ENCODE assay signal across 10 cellular contexts in the genomic region with DNA sequence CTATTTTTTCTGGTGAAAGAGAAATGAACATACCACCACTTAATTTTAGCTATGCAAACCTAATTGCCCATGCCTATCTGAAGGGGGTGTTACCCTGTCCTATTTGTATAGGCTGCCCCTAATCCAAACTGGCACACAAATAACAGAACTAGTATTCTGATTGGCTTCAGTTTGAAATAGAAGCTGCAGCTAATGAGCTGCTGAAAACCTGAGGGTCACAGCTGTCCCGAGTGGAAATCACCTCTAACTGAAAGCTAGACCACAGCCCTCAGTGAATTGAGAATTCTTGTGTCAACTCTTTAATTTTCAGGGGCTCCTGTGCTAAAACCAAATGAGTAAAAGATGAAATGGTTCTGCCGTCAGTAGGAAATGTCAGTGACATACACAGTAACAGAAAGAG. TPM values are rescaled to one million over a fixed set of nuclear protein-coding genes. Genes with fewer than 3 reads are reported as not detected.
DNase-seq lines count a peak whose midpoint lies in the region; ATAC-seq and FAIRE-seq lines count a peak whose summit lies in the region.
"Had no signal": no experiment of that assay in that cellular context is flagged by ENCODE, and none has a peak within 500 bp of the region (broad histone marks: within the 10 kb centered on the region; RNA-seq: fewer than 3 reads in every experiment).

No MANE protein-coding gene starts in this region.

- H3K9me3 Mint-ChIP-seq in activated naive CD8-positive, alpha-beta T cell treated with anti-CD3 and anti-CD28 coated beads for 36 hours = peaks cover 9% of the 10 kb centered on the region
- peaks cover 8% of the 10 kb centered on the region for H3K9me3 Mint-ChIP-seq in activated T-cell treated with anti-CD3 and anti-CD28 coated beads, Interleukin-2, amount 50 U/mL, for 24 hours
- peaks cover 10% of the 10 kb centered on the region for H3K9me3 Mint-ChIP-seq in activated T-helper 2 cell treated with anti-CD3 and anti-CD28 coated beads, Interferon-gamma antibody, Interleukin-2, Interleukin-4, amounts not matched to agents 10 μg/mL and 5 μg/mL and 100 μg/mL, durations not matched to agents 14 hours and 24 hours and 36 hours

- H3K4me1 Mint-ChIP-seq in activated naive CD8-positive, alpha-beta T cell treated with anti-CD3 and anti-CD28 coated beads for 36 hours = peaks cover 38% of the 10 kb centered on the region
- H3K4me1 Mint-ChIP-seq in activated T-cell treated with anti-CD3 and anti-CD28 coated beads, Interleukin-2, amount 50 U/mL, for 24 hours (ENCODE audit: low read depth) = peaks cover 25% of the 10 kb centered on the region
- peaks cover 16% of the 10 kb centered on the region for H3K4me1 Mint-ChIP-seq in activated T-helper 2 cell treated with anti-CD3 and anti-CD28 coated beads, Interferon-gamma antibody, Interleukin-2, Interleukin-4, amounts not matched to agents 10 μg/mL and 5 μg/mL and 100 μg/mL, durations not matched to agents 14 hours and 24 hours and 36 hours (ENCODE audit: low read depth)

- intact Hi-C loops in activated T-helper 2 cell treated with anti-CD3 and anti-CD28 coated beads, Interferon-gamma antibody, Interleukin-2, Interleukin-4, amounts not matched to agents 10 μg/mL and 5 μg/mL and 100 μg/mL, durations not matched to agents 14 hours and 24 hours and 36 hours (cut with micrococcal nuclease) = loop anchor here (10.0 kb wide), 1 partner anchor 226 kb away; no protein-coding TSS in a partner anchor

- ATAC-seq in GM18508 (IDR thresholded peaks at IDR 0.05; ENCODE audit: insufficient read depth, unreplicated experiment) = peak; percentile 91
- ATAC-seq in GM21367 (IDR thresholded peaks at IDR 0.05; ENCODE audit: unreplicated experiment) = peak; percentile 56
- ATAC-seq in HG03060 (IDR thresholded peaks at IDR 0.05; ENCODE audit: low read depth, unreplicated experiment) = peak; percentile 66

- no peak for DNase-seq in activated naive CD8-positive, alpha-beta T cell treated with anti-CD3 and anti-CD28 coated beads for 36 hours
- DNase-seq in activated T-cell treated with anti-CD3 and anti-CD28 coated beads, Interleukin-2, amount 50 U/mL, for 24 hours = no peak
- DNase-seq in NCI-H1417 treated with DMSO at 0.1 percent for 48 hours (lab: John Stamatoyannopoulos, UW) = no peak
- no peak for DNase-seq in activated T-helper 2 cell treated with anti-CD3 and anti-CD28 coated beads, Interferon-gamma antibody, Interleukin-2, Interleukin-4, amounts not matched to agents 10 μg/mL and 5 μg/mL and 100 μg/mL, durations not matched to agents 14 hours and 24 hours and 36 hours (ENCODE audit: low spot score)
- DNase-seq in HTR-8/SVneo (ENCODE audit: insufficient read length, low spot score) = no peak
- DNase-seq: CD8-positive, alpha-beta memory T cell had no signal

- no peak overlapping the region for H3K4me3 Mint-ChIP-seq in activated naive CD8-positive, alpha-beta T cell treated with anti-CD3 and anti-CD28 coated beads for 36 hours
- no peak overlapping the region for H3K4me3 Mint-ChIP-seq in activated T-cell treated with anti-CD3 and anti-CD28 coated beads, Interleukin-2, amount 50 U/mL, for 24 hours
- no peak overlapping the region for H3K4me3 Mint-ChIP-seq in activated T-helper 2 cell treated with anti-CD3 and anti-CD28 coated beads, Interferon-gamma antibody, Interleukin-2, Interleukin-4, amounts not matched to agents 10 μg/mL and 5 μg/mL and 100 μg/mL, durations not matched to agents 14 hours and 24 hours and 36 hours (ENCODE audit: low read depth)
- H3K4me3 Mint-ChIP-seq: activated naive CD4-positive, alpha-beta T cell treated with anti-CD3 and anti-CD28 coated beads, Interleukin-2, amount 50 U/mL, for 24 hours had no signal

- FAIRE-seq in HTR-8/SVneo (lab: Jason Lieb, UNC) = no peak

- H3K27me3 Mint-ChIP-seq in activated naive CD8-positive, alpha-beta T cell treated with anti-CD3 and anti-CD28 coated beads for 36 hours = no peaks in the 10 kb centered on the region
- H3K27me3 Mint-ChIP-seq in activated T-cell treated with anti-CD3 and anti-CD28 coated beads, Interleukin-2, amount 50 U/mL, for 24 hours = no peaks in the 10 kb centered on the region
- no peaks in the 10 kb centered on the region for H3K27me3 Mint-ChIP-seq in activated T-helper 2 cell treated with anti-CD3 and anti-CD28 coated beads, Interferon-gamma antibody, Interleukin-2, Interleukin-4, amounts not matched to agents 10 μg/mL and 5 μg/mL and 100 μg/mL, durations not matched to agents 14 hours and 24 hours and 36 hours (ENCODE audit: low read depth)
- H3K27me3 Mint-ChIP-seq: activated naive CD4-positive, alpha-beta T cell treated with anti-CD3 and anti-CD28 coated beads, Interleukin-2, amount 50 U/mL, for 24 hours; CD8-positive, alpha-beta memory T cell had no signal

- H3K36me3 Mint-ChIP-seq in activated naive CD8-positive, alpha-beta T cell treated with anti-CD3 and anti-CD28 coated beads for 36 hours = peaks cover 19% of the 10 kb centered on the region
- peaks cover 4% of the 10 kb centered on the region for H3K36me3 Mint-ChIP-seq in activated T-cell treated with anti-CD3 and anti-CD28 coated beads, Interleukin-2, amount 50 U/mL, for 24 hours (ENCODE audit: low read depth)
- peaks cover 13% of the 10 kb centered on the region for H3K36me3 Mint-ChIP-seq in activated T-helper 2 cell treated with anti-CD3 and anti-CD28 coated beads, Interferon-gamma antibody, Interleukin-2, Interleukin-4, amounts not matched to agents 10 μg/mL and 5 μg/mL and 100 μg/mL, durations not matched to agents 14 hours and 24 hours and 36 hours (ENCODE audit: low read depth)

- H3K27ac Mint-ChIP-seq in activated naive CD8-positive, alpha-beta T cell treated with anti-CD3 and anti-CD28 coated beads for 36 hours = peak overlapping the region; percentile 36
- H3K27ac Mint-ChIP-seq in activated T-cell treated with anti-CD3 and anti-CD28 coated beads, Interleukin-2, amount 50 U/mL, for 24 hours = no peak overlapping the region
- no peak overlapping the region for H3K27ac Mint-ChIP-seq in activated T-helper 2 cell treated with anti-CD3 and anti-CD28 coated beads, Interferon-gamma antibody, Interleukin-2, Interleukin-4, amounts not matched to agents 10 μg/mL and 5 μg/mL and 100 μg/mL, durations not matched to agents 14 hours and 24 hours and 36 hours
- H3K27ac Mint-ChIP-seq: activated naive CD4-positive, alpha-beta T cell treated with anti-CD3 and anti-CD28 coated beads, Interleukin-2, amount 50 U/mL, for 24 hours; CD8-positive, alpha-beta memory T cell had no signal

RNA-seq across cellular contexts. Expression of a gene that starts 28.7 kb away (rescaled TPM):
- 1 to 10 TPM; 4.8 to 5.6 TPM for total RNA-seq in activated naive CD8-positive, alpha-beta T cell treated with anti-CD3 and anti-CD28 coated beads for 36 hours
- total RNA-seq in activated T-helper 2 cell treated with anti-CD3 and anti-CD28 coated beads, Interferon-gamma antibody, Interleukin-2, Interleukin-4, amounts not matched to agents 10 μg/mL and 5 μg/mL and 100 μg/mL, durations not matched to agents 14 hours and 24 hours and 36 hours = 3.6 and 4.2 TPM in 2 replicates
